In genomic region chr3:66001626-66002025, GRCh38 we compare ENCODE assay signal across 22 cellular contexts. TPM values are rescaled to one million over a fixed set of nuclear protein-coding genes. Genes with fewer than 3 reads are reported as not detected.
"Had no signal": no experiment of that assay in that cellular context is flagged by ENCODE, and none has a peak within 500 bp of the region (broad histone marks: within the 10 kb centered on the region; RNA-seq: fewer than 3 reads in every experiment).

No MANE protein-coding gene starts in this region.

- H3K27ac ChIP-seq: lower lobe of right lung had no signal

- ATAC-seq: activated CD8-positive, alpha-beta T cell treated with anti-CD3 and anti-CD28 coated beads for 36 hours; body of pancreas; esophagus mucosa; lower lobe of right lung; SK-N-SH treated with all-trans-retinoic acid at 6 μM for 48 hours had no signal

- H3K9me3 ChIP-seq: lower lobe of right lung had no signal

- H3K4me3 Mint-ChIP-seq: activated CD4-positive, alpha-beta T cell treated with anti-CD3 and anti-CD28 coated beads, Interleukin-2, amount 10 ng/mL, durations not matched to agents 24 days and 14 days; activated CD8-positive, alpha-beta T cell treated with anti-CD3 and anti-CD28 coated beads for 36 hours; activated naive CD8-positive, alpha-beta T cell treated with anti-CD3 and anti-CD28 coated beads, Interleukin-2, amount 10 ng/mL, durations not matched to agents 7 days and 5 days; immature natural killer cell; mesothelial cell of epicardium; stimulated activated naive CD8-positive, alpha-beta T cell treated with anti-CD3 and anti-CD28 coated beads, Interleukin-15, Interleukin-2, amounts not matched to agents 100 ng/mL and 50 ng/mL, for 24 hours; type B pancreatic cell had no signal

- H3K36me3 Mint-ChIP-seq: activated naive CD8-positive, alpha-beta T cell treated with anti-CD3 and anti-CD28 coated beads, Interleukin-2, amount 10 ng/mL, durations not matched to agents 7 days and 5 days; immature natural killer cell had no signal

- H3K27ac Mint-ChIP-seq: activated CD4-positive, alpha-beta T cell treated with anti-CD3 and anti-CD28 coated beads, Interleukin-2, amount 10 ng/mL, durations not matched to agents 24 days and 14 days; activated CD8-positive, alpha-beta T cell treated with anti-CD3 and anti-CD28 coated beads for 36 hours; activated naive CD8-positive, alpha-beta T cell treated with anti-CD3 and anti-CD28 coated beads, Interleukin-2, amount 10 ng/mL, durations not matched to agents 7 days and 5 days; activated T-helper 2 cell treated with anti-CD3 and anti-CD28 coated beads, Interferon-gamma antibody, Interleukin-2, Interleukin-4, amounts not matched to agents 10 μg/mL and 5 μg/mL and 100 μg/mL, durations not matched to agents 14 hours and 24 hours and 36 hours; immature natural killer cell; mesothelial cell of epicardium; stimulated activated naive CD8-positive, alpha-beta T cell treated with anti-CD3 and anti-CD28 coated beads, Interleukin-15, Interleukin-2, amounts not matched to agents 100 ng/mL and 50 ng/mL, for 24 hours; type B pancreatic cell had no signal

- H3K9me3 Mint-ChIP-seq: activated CD4-positive, alpha-beta T cell treated with anti-CD3 and anti-CD28 coated beads, Interleukin-2, amount 10 ng/mL, durations not matched to agents 24 days and 14 days; activated CD8-positive, alpha-beta T cell treated with anti-CD3 and anti-CD28 coated beads for 36 hours; activated naive CD8-positive, alpha-beta T cell treated with anti-CD3 and anti-CD28 coated beads, Interleukin-2, amount 10 ng/mL, durations not matched to agents 7 days and 5 days; activated T-helper 2 cell treated with anti-CD3 and anti-CD28 coated beads, Interferon-gamma antibody, Interleukin-2, Interleukin-4, amounts not matched to agents 10 μg/mL and 5 μg/mL and 100 μg/mL, durations not matched to agents 14 hours and 24 hours and 36 hours; mesothelial cell of epicardium; stimulated activated naive CD8-positive, alpha-beta T cell treated with anti-CD3 and anti-CD28 coated beads, Interleukin-15, Interleukin-2, amounts not matched to agents 100 ng/mL and 50 ng/mL, for 24 hours; type B pancreatic cell had no signal

- H3K36me3 ChIP-seq: lower lobe of right lung had no signal

- H3K4me1 Mint-ChIP-seq: activated CD4-positive, alpha-beta T cell treated with anti-CD3 and anti-CD28 coated beads, Interleukin-2, amount 10 ng/mL, durations not matched to agents 24 days and 14 days; activated naive CD8-positive, alpha-beta T cell treated with anti-CD3 and anti-CD28 coated beads, Interleukin-2, amount 10 ng/mL, durations not matched to agents 7 days and 5 days; immature natural killer cell had no signal

- H3K27me3 Mint-ChIP-seq: activated naive CD8-positive, alpha-beta T cell treated with anti-CD3 and anti-CD28 coated beads, Interleukin-2, amount 10 ng/mL, durations not matched to agents 7 days and 5 days; type B pancreatic cell had no signal

- H3K27me3 ChIP-seq: body of pancreas had no signal

- H3K4me3 ChIP-seq: body of pancreas, lower lobe of right lung had no signal

- DNase-seq: activated CD4-positive, alpha-beta T cell treated with anti-CD3 and anti-CD28 coated beads, Interleukin-2, amount 10 ng/mL, durations not matched to agents 24 days and 14 days; activated CD8-positive, alpha-beta T cell treated with anti-CD3 and anti-CD28 coated beads for 36 hours; activated naive CD4-positive, alpha-beta T cell treated with Interleukin-2 at 50 U/mL for 16 hours; activated naive CD8-positive, alpha-beta T cell treated with anti-CD3 and anti-CD28 coated beads, Interleukin-2, amount 10 ng/mL, durations not matched to agents 7 days and 5 days; activated T-cell treated with anti-CD3 and anti-CD28 coated beads, Interleukin-2, amount 50 U/mL, for 1 hour; body of pancreas; caudate nucleus; immature natural killer cell; kidney glomerular epithelial cell; lower lobe of right lung; occipital lobe; posterior cingulate gyrus; stimulated activated CD4-positive, alpha-beta T cell treated with anti-CD3 and anti-CD28 coated beads, Interleukin-15, amount 100 ng/mL, for 24 hours; stimulated activated CD4-positive, alpha-beta T cell treated with anti-CD3 and anti-CD28 coated beads, Interleukin-2, amount 100 ng/mL, for 48 hours; T-helper 1 cell; T-helper 9 cell had no signal

RNA-seq across cellular contexts. Expression of gene MAGI1, which starts 37.1 kb away (rescaled TPM):
- total RNA-seq: activated naive CD8-positive, alpha-beta T cell treated with anti-CD3 and anti-CD28 coated beads, Interleukin-2, amount 10 ng/mL, durations not matched to agents 7 days and 5 days had no signal
